In genomic region chr10:123143162-123143824, GRCh38 we compare ENCODE assay signal across 1 cellular context.
TF ChIP-seq lines count a peak whose summit lies in the region.

No MANE protein-coding gene starts in this region.

TF ChIP-seq in HepG2, 621 proteins besides CTCF, POLR2A, EP300 and RAD21:
- TF ChIP-seq, protein P1, sequence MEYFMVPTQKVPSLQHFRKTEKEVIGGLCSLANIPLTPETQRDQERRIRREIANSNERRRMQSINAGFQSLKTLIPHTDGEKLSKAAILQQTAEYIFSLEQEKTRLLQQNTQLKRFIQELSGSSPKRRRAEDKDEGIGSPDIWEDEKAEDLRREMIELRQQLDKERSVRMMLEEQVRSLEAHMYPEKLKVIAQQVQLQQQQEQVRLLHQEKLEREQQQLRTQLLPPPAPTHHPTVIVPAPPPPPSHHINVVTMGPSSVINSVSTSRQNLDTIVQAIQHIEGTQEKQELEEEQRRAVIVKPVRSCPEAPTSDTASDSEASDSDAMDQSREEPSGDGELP (IDR thresholded peaks at IDR 0.05; ENCODE audit: borderline replicate concordance, low read depth): peak; percentile 69; the same call in 1 of the 2 replicates
- peak in 1 of 2 experiments; percentile 50; a peak in 1 of 4 replicates for TF ChIP-seq NR2F1 (CRISPR knock-in tag; IDR thresholded peaks at IDR 0.05)
- no peak for TF ChIP-seq THAP11 (CRISPR knock-in tag; IDR thresholded peaks at IDR 0.05)
- TF ChIP-seq ZNF546 (CRISPR knock-in tag; conservative IDR thresholded peaks at IDR 0.05): no peak
- peak; percentile 88 for TF ChIP-seq NR2F6 (IDR thresholded peaks at IDR 0.05)
- TF ChIP-seq NR2F6 (CRISPR knock-in tag; IDR thresholded peaks at IDR 0.05): peak; percentile 77
- no peak for TF ChIP-seq YEATS4 (CRISPR knock-in tag; IDR thresholded peaks at IDR 0.05; ENCODE audit: borderline replicate concordance)
- no peak for TF ChIP-seq TRAFD1 (CRISPR knock-in tag; IDR thresholded peaks at IDR 0.05; ENCODE audit: borderline replicate concordance)
- no peak for TF ChIP-seq GPN1 (CRISPR knock-in tag; IDR thresholded peaks at IDR 0.05; ENCODE audit: borderline replicate concordance)
- TF ChIP-seq, protein P2, sequence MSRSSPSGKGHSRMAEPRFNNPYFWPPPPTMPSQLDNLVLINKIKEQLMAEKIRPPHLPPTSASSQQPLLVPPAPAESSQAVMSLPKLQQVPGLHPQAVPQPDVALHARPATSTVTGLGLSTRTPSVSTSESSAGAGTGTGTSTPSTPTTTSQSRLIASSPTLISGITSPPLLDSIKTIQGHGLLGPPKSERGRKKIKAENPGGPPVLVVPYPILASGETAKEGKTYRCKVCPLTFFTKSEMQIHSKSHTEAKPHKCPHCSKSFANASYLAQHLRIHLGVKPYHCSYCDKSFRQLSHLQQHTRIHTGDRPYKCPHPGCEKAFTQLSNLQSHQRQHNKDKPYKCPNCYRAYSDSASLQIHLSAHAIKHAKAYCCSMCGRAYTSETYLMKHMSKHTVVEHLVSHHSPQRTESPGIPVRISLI (CRISPR knock-in tag; IDR thresholded peaks at IDR 0.05; ENCODE audit: borderline replicate concordance): no peak
- TF ChIP-seq ADNP (CRISPR knock-in tag; IDR thresholded peaks at IDR 0.05): no peak
- no peak for TF ChIP-seq PRMT3 (CRISPR knock-in tag; IDR thresholded peaks at IDR 0.05; ENCODE audit: borderline replicate concordance, low read depth)
- TF ChIP-seq PLSCR1 (CRISPR knock-in tag; IDR thresholded peaks at IDR 0.05; ENCODE audit: borderline replicate concordance): no peak
- TF ChIP-seq GRHL1 (CRISPR knock-in tag; conservative IDR thresholded peaks at IDR 0.05): no peak
- TF ChIP-seq EZH2 (conservative IDR thresholded peaks at IDR 0.05; ENCODE audit: low read depth, low read length): peak; percentile 87
- no peak for TF ChIP-seq ATF7-NPFF (CRISPR knock-in tag; IDR thresholded peaks at IDR 0.05; ENCODE audit: low read depth)
- TF ChIP-seq, protein P3, sequence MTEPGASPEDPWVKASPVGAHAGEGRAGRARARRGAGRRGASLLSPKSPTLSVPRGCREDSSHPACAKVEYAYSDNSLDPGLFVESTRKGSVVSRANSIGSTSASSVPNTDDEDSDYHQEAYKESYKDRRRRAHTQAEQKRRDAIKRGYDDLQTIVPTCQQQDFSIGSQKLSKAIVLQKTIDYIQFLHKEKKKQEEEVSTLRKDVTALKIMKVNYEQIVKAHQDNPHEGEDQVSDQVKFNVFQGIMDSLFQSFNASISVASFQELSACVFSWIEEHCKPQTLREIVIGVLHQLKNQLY (CRISPR knock-in tag; IDR thresholded peaks at IDR 0.05): no peak
- TF ChIP-seq PPARG (CRISPR knock-in tag; conservative IDR thresholded peaks at IDR 0.05): no peak
- no peak for TF ChIP-seq SIX4 (CRISPR knock-in tag; IDR thresholded peaks at IDR 0.05)
- no peak for TF ChIP-seq HDAC6 (IDR thresholded peaks at IDR 0.05; ENCODE audit: low read depth, low read length)
- TF ChIP-seq ZNF7 (CRISPR knock-in tag; IDR thresholded peaks at IDR 0.05): no peak
TF ChIP-seq in HepG2: peak in this region for 4.
